In the genomic region with DNA sequence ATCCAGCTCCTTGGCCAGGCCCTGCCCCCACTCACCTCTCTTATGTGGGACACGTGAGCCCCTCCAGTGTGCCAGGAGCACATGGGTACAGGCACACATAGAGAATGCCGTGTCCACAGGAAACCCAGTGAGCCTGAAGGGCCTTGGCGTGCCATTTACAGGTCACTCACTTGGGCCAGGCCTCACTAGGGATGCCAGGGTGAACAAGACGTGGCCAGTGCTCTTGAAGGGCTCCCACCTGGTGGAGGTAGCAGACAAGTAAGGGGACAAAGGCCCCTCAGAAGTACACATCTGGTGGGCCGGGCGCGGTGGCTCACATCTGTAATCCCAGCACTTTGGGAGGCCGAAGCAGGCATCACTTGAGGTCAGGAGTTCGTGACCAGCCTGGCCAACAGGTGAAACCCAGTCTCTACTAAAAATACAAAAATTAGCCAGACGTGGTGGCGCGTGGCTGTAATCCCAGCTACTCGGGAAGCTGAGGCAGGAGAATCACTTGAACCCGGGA, we compare ENCODE assay signal across 17 cellular contexts. TPM values are rescaled to one million over a fixed set of nuclear protein-coding genes. Genes with fewer than 3 reads are reported as not detected.
"Had no signal": no experiment of that assay in that cellular context is flagged by ENCODE, and none has a peak within 500 bp of the region (broad histone marks: within the 10 kb centered on the region; RNA-seq: fewer than 3 reads in every experiment).

No MANE protein-coding gene starts in this region.

- ATAC-seq: stimulated activated naive CD8-positive, alpha-beta T cell treated with anti-CD3 and anti-CD28 coated beads, Interleukin-15, amount 100 ng/mL, for 72 hours had no signal

- H3K4me3 ChIP-seq: stomach, suprapubic skin, testis, thoracic aorta, thyroid gland, tibial artery, tibial nerve, transverse colon, upper lobe of left lung, upper lobe of right lung, uterus, vagina had no signal

- H3K27me3 ChIP-seq: testis, thyroid gland, tibial nerve, transverse colon, upper lobe of left lung, upper lobe of right lung, uterus, vagina had no signal

- DNase-seq: stimulated activated CD4-positive, alpha-beta T cell treated with anti-CD3 and anti-CD28 coated beads, Interleukin-4, amount 100 ng/mL, for 1 hour; stomach; testis; thyroid gland; tibial artery; upper lobe of right lung; uterus had no signal

- H3K27ac ChIP-seq: stomach, suprapubic skin, testis, thoracic aorta, thyroid gland, tibial artery, tibial nerve, transverse colon, upper lobe of left lung, upper lobe of right lung, uterus, vagina had no signal

- H3K4me1 ChIP-seq: stomach, suprapubic skin, testis, thyroid gland, tibial artery, tibial nerve, transverse colon, upper lobe of left lung, upper lobe of right lung, uterus, vagina had no signal

- H3K36me3 ChIP-seq: stomach, suprapubic skin, thoracic aorta, thyroid gland, tibial artery, tibial nerve, transverse colon, upper lobe of left lung, upper lobe of right lung, uterus, vagina had no signal

- H3K9me3 ChIP-seq: stomach, suprapubic skin, testis, thoracic aorta, thyroid gland, tibial artery, tibial nerve, transverse colon, upper lobe of left lung, upper lobe of right lung, uterus, vagina had no signal

RNA-seq across cellular contexts. Expression of gene C1QL2, which starts 15.1 kb away (rescaled TPM):
- total RNA-seq: stomach, subcutaneous adipose tissue, thoracic aorta, thyroid gland, tibial nerve, transverse colon, upper lobe of left lung, upper lobe of right lung, ureter, urinary bladder, uterus, vagina had no signal
- polyA plus RNA-seq: stomach had no signal
